ENCODE assay signal across 14 cellular contexts in genomic region chr22:21009208-21009607, GRCh38. TPM values are rescaled to one million over a fixed set of nuclear protein-coding genes. Genes with fewer than 3 reads are reported as not detected.
DNase-seq lines count a peak whose midpoint lies in the region; ATAC-seq, FAIRE-seq and TF ChIP-seq lines count a peak whose summit lies in the region.
"Not testable (repeated sequence)": the region's sequence is repeated elsewhere in the genome, so short reads cannot be mapped to it uniquely, and the experiment has no call there.
"Had no signal": no experiment of that assay in that cellular context is flagged by ENCODE, and none has a peak within 500 bp of the region (broad histone marks: within the 10 kb centered on the region; RNA-seq: fewer than 3 reads in every experiment).

No MANE protein-coding gene starts in this region.

- not testable (repeated sequence) for H4K8ac ChIP-seq in neuronal stem cell (ENCODE audit: low read depth, low read length)

- H3K27ac ChIP-seq in K562 (ENCODE audit: extremely low read depth, low read depth, low read length); kidney (ENCODE audit: low read depth in 2 of 2, low read length in 2 of 2); neuronal stem cell (replicated peaks; ENCODE audit: low read length): not testable (repeated sequence)

- BruUV-seq in K562 (replicated peaks; lab: Mats Ljungman, UMichigan) = not testable (repeated sequence)

- H3K36me3 Mint-ChIP-seq in nephron (ENCODE audit: low read depth) = not testable (repeated sequence)

- H3K9me3 Mint-ChIP-seq in nephron = not testable (repeated sequence)

- not testable (repeated sequence) for H3K9ac ChIP-seq in K562 (ENCODE audit: insufficient read depth in 1 of 2, low read depth in 2 of 2, low read length in 2 of 2); kidney (ENCODE audit: low read length in 2 of 2); neuronal stem cell (ENCODE audit: low read depth, low read length, poor library complexity)

- TF ChIP-seq RAD21 in K562 (CRISPR knock-in tag; conservative IDR thresholded peaks at IDR 0.05 in 1 of 2, IDR thresholded peaks at IDR 0.05 in 1 of 2) = not testable (repeated sequence)

- H3K9me1 ChIP-seq in K562 (ENCODE audit: control insufficient read depth, insufficient read depth, low read length) = not testable (repeated sequence)

- not testable (repeated sequence) for H3K27ac Mint-ChIP-seq in nephron

- not testable (repeated sequence) for H2BK5ac ChIP-seq in neuronal stem cell (ENCODE audit: low read length)

- not testable (repeated sequence) for TF ChIP-seq CTCF in K562 (IDR thresholded peaks at IDR 0.05 in 2 of 3, conservative IDR thresholded peaks at IDR 0.05 in 1 of 3; ENCODE audit: insufficient read depth in 2 of 3, low read depth in 1 of 3, low read length in 3 of 3); bronchial epithelial cell (IDR thresholded peaks at IDR 0.05; ENCODE audit: insufficient read depth, low read length, severe bottlenecking); kidney (IDR thresholded peaks at IDR 0.05; ENCODE audit: borderline replicate concordance, extremely low read depth, insufficient read depth); nephron (IDR thresholded peaks at IDR 0.05; ENCODE audit: unreplicated experiment in 3 of 3)

- 55% methylated on average over 13 of the region's 13 CpGs for WGBS in K562 (ENCODE audit: insufficient coverage, low coverage, missing lambda C conversion rate)
- WGBS in neuronal stem cell (ENCODE audit: extremely low coverage in 2 of 2, insufficient read length in 2 of 2, insufficient replicate concordance in 1 of 2), 2 donors = no CpG with 5 or more reads among the region's 13 CpGs

- not testable (repeated sequence) for H2BK15ac ChIP-seq in neuronal stem cell (ENCODE audit: low read length)

- CTCF ChIA-PET in K562 (lab: Yijun Ruan, JAX; ENCODE audit: low intra/inter-chr PET ratio) = not testable (repeated sequence)

- not testable (repeated sequence) for DNase-seq in K562 (ENCODE audit: extremely low read depth in 1 of 4, low spot score in 3 of 4); bronchial epithelial cell (ENCODE audit: low read depth); neuronal stem cell (ENCODE audit: low spot score)
- peak; percentile 61 for DNase-seq in kidney

- H3K4me2 ChIP-seq in K562 (ENCODE audit: insufficient read depth, low read length); neuronal stem cell (ENCODE audit: insufficient read depth, low read length, poor library complexity, severe bottlenecking): not testable (repeated sequence)

- TF ChIP-seq EP300 in K562 (IDR thresholded peaks at IDR 0.05; ENCODE audit: low read length) = not testable (repeated sequence)

- POLR2A ChIA-PET in K562 (lab: Yijun Ruan, JAX) = interaction anchor here (0.7 to 13.9 kb wide), 6 partner anchors 9 to 88 kb away, joined by 3 to 333 read pairs (median 4); partner anchors contain the start of gene THAP7

- not testable (repeated sequence) for H3K9me3 ChIP-seq in K562 (replicated peaks; ENCODE audit: control insufficient read depth, insufficient read depth, low read depth, low read length); kidney (ENCODE audit: control insufficient read depth in 1 of 2, low read length in 2 of 2); neuronal stem cell (replicated peaks in 1 of 2; ENCODE audit: control insufficient read depth in 2 of 2, insufficient read depth in 1 of 2, low read depth in 1 of 2, low read length in 2 of 2)

- H4K20me1 ChIP-seq in K562 (replicated peaks; ENCODE audit: control insufficient read depth, insufficient read depth, low read length) = not testable (repeated sequence)

- H2BK120ac ChIP-seq in neuronal stem cell (ENCODE audit: low read depth, low read length) = not testable (repeated sequence)

- H2AK5ac ChIP-seq in neuronal stem cell (ENCODE audit: low read depth, low read length) = not testable (repeated sequence)

- H4K91ac ChIP-seq in neuronal stem cell (ENCODE audit: low read depth, low read length, poor library complexity) = not testable (repeated sequence)

- intact Hi-C loops in K562 (cut with micrococcal nuclease); kidney (cut with DNase I): not testable (repeated sequence)

- H3K4me1 Mint-ChIP-seq in nephron = not testable (repeated sequence)

- H3K79me2 ChIP-seq in K562 (ENCODE audit: control insufficient read depth, insufficient read depth, low read length) = not testable (repeated sequence)

- peak overlapping the region; percentile 33 for H3K23ac ChIP-seq in neuronal stem cell (ENCODE audit: low read depth, low read length, poor library complexity)

- not testable (repeated sequence) for ATAC-seq in K562

- in situ Hi-C loops in K562 (cut with MboI) = not testable (repeated sequence)

- H3K36me3 ChIP-seq in K562 (ENCODE audit: control insufficient read depth, insufficient read depth, low read length) (peaks cover 10% of the 10 kb centered on the region; the same call in 1 of the 3 replicates), neuronal stem cell (replicated peaks in 1 of 2; ENCODE audit: control insufficient read depth in 2 of 2, insufficient read depth in 2 of 2, low read length in 2 of 2) (peaks cover 4 to 22% of the 10 kb centered on the region in 2 donors)
- not testable (repeated sequence) for H3K36me3 ChIP-seq in bronchial epithelial cell (ENCODE audit: control insufficient read depth, insufficient read depth, low read length); kidney (ENCODE audit: control insufficient read depth in 1 of 2, insufficient read depth in 2 of 2, low read length in 2 of 2)

- not testable (repeated sequence) for FAIRE-seq in K562 (lab: Jason Lieb, UNC); kidney (lab: Jason Lieb, UNC)
- FAIRE-seq in bronchial epithelial cell (lab: Jason Lieb, UNC) = peak; percentile 98

- H3K4ac ChIP-seq in neuronal stem cell (ENCODE audit: low read length) = not testable (repeated sequence)

- peak overlapping the region in 2 of 3 experiments; percentile 24 to 25 for H3K4me3 Mint-ChIP-seq in nephron

- not testable (repeated sequence) for H3K14ac ChIP-seq in neuronal stem cell (ENCODE audit: low read length)

- not testable (repeated sequence) for H2AFZ ChIP-seq in K562 (ENCODE audit: low read depth, low read length); neuronal stem cell (ENCODE audit: low read length)

- H3K4me1 ChIP-seq in K562 (replicated peaks in 1 of 2; ENCODE audit: control insufficient read depth in 2 of 2, insufficient read depth in 2 of 2, low read length in 2 of 2) = peaks cover 12 to 25% of the 10 kb centered on the region in 2 experiments; a peak in 4 of 5 replicates
- not testable (repeated sequence) for H3K4me1 ChIP-seq in kidney (ENCODE audit: control insufficient read depth in 1 of 2, insufficient read depth in 1 of 2, low read depth in 1 of 2, low read length in 2 of 2); neuronal stem cell (ENCODE audit: control insufficient read depth in 2 of 2, insufficient read depth in 1 of 2, low read depth in 1 of 2, low read length in 2 of 2)

- H3K18ac ChIP-seq in neuronal stem cell (ENCODE audit: low read length) = not testable (repeated sequence)

- H3K4me3 ChIP-seq in K562; bronchial epithelial cell (ENCODE audit: low read depth, low read length); kidney (ENCODE audit: low read length in 2 of 2); neuronal stem cell (ENCODE audit: low read length in 2 of 2): not testable (repeated sequence)

- TF ChIP-seq POLR2A in K562 (conservative IDR thresholded peaks at IDR 0.05) = not testable (repeated sequence)

- not testable (repeated sequence) for H2BK12ac ChIP-seq in neuronal stem cell (ENCODE audit: low read length)

- not testable (repeated sequence) for H3K79me1 ChIP-seq in neuronal stem cell (ENCODE audit: low read depth, low read length)

- H3K27me3 Mint-ChIP-seq in nephron (ENCODE audit: low read depth) = not testable (repeated sequence)

- not testable (repeated sequence) for H3K27me3 ChIP-seq in K562 (ENCODE audit: control insufficient read depth in 2 of 2, insufficient read depth in 2 of 2, low read length in 2 of 2); bronchial epithelial cell (ENCODE audit: control insufficient read depth, insufficient read depth, low read length); neuronal stem cell (ENCODE audit: control insufficient read depth in 3 of 3, insufficient read depth in 3 of 3, low read depth in 1 of 3, low read length in 3 of 3)

RNA-seq across cellular contexts. Expression of gene P2RX6, which starts 5.8 kb away (rescaled TPM):
- 8.3 and 26.4 TPM in 2 replicates for total RNA-seq in K562 (2011; cell fraction: chromatin; rRNA removed; ENCODE audit: low replicate concordance)
- total RNA-seq in K562 (2011; cell fraction: nucleolus; rRNA removed) = 15.5 and 19.3 TPM in 2 replicates
- 13.6 and 14.4 TPM in 2 replicates for total RNA-seq in K562 (2011; cell fraction: nucleoplasm; rRNA removed)
- 1.5 and 1.9 TPM in 2 replicates for total RNA-seq in K562 (2014; rRNA removed)
- 0.77 and 1.0 TPM in 2 replicates for total RNA-seq in K562 (2014; rRNA removed; fragmentation: Illumina TruSeq; extraction: Trizol)
- total RNA-seq in K562 (2015; rRNA removed; fragmentation: Illumina TruSeq; extraction: Trizol) = 1.6 and 1.7 TPM in 2 replicates
- total RNA-seq in K562 (2021) = 2.3 and 2.7 TPM in 2 replicates
- polyA plus RNA-seq in K562 (2011; rRNA removed) = 1.2 and 1.5 TPM in 2 replicates
- 1.4 and 2.2 TPM in 2 replicates for polyA plus RNA-seq in K562 (2011; cell fraction: cytosol; rRNA removed)
- 16.2 and 34.8 TPM in 2 replicates for polyA plus RNA-seq in K562 (2011; cell fraction: nucleus; rRNA removed)
- 4.7 and 7.9 TPM in 2 replicates for polyA plus RNA-seq in K562 (2012)
- 1.3 and 1.5 TPM in 2 replicates for polyA plus RNA-seq in K562 (2014; fragmentation: Illumina TruSeq; extraction: Trizol)
- under 1 TPM in 1 of 2 experiments, not detected in 1; 0.01 TPM for polyA plus RNA-seq in K562 (2014; fragmentation: Nextera tagmentation; extraction: Ambion mirVana)
- 3.7 and 3.9 TPM in 2 replicates for polyA plus RNA-seq in K562 (2014; rRNA removed)
- 1.6 and 2.5 TPM in 2 replicates for polyA minus RNA-seq in K562 (2011; rRNA and poly(A)+ RNA removed)
- 1.0 TPM in 1 of 2 replicates, not detected in the other for polyA minus RNA-seq in K562 (2011; cell fraction: cytosol; rRNA and poly(A)+ RNA removed)
- polyA minus RNA-seq in K562 (2011; cell fraction: nucleus; rRNA and poly(A)+ RNA removed) = 5.6 and 7.5 TPM in 2 replicates
- total RNA-seq in bronchial epithelial cell = 0.13 and 0.26 TPM in 2 replicates
- 1.0 TPM for total RNA-seq in kidney
- 1.6 TPM for polyA plus RNA-seq in kidney (ENCODE audit: insufficient read depth, low read depth, low replicate concordance)
- 0.43 TPM for polyA plus RNA-seq in neuronal stem cell (2013, experiment 1 of 2)
- 0.53 TPM for polyA plus RNA-seq in neuronal stem cell (2013, experiment 2 of 2)
- polyA plus RNA-seq: CD14-positive monocyte had no signal

RNA-seq across cellular contexts. Expression of gene THAP7, which starts 7.3 kb away (rescaled TPM):
- total RNA-seq in K562 (2011; cell fraction: chromatin; rRNA removed; ENCODE audit: low replicate concordance) = 90.2 and 332 TPM in 2 replicates
- 398 and 463 TPM in 2 replicates for total RNA-seq in K562 (2011; cell fraction: nucleolus; rRNA removed)
- 158 and 211 TPM in 2 replicates for total RNA-seq in K562 (2011; cell fraction: nucleoplasm; rRNA removed)
- total RNA-seq in K562 (2014; rRNA removed) (245 and 323 TPM in 2 replicates), K562 (2014; rRNA removed; fragmentation: Illumina TruSeq; extraction: Trizol) (32.0 and 35.6 TPM in 2 replicates), K562 (2015; rRNA removed; fragmentation: Illumina TruSeq; extraction: Trizol) (120 and 129 TPM in 2 replicates), K562 (2021) (169 and 183 TPM in 2 replicates), bronchial epithelial cell (23.2 and 29.0 TPM in 2 replicates), kidney (25.5 TPM)
- polyA plus RNA-seq in K562 (2011; rRNA removed) (75.4 and 94.6 TPM in 2 replicates), K562 (2014; fragmentation: Illumina TruSeq; extraction: Trizol) (84.1 and 121 TPM in 2 replicates), K562 (2014; fragmentation: Nextera tagmentation; extraction: Ambion mirVana) (10 to 100 TPM in 1 of 2 experiments, 1 to 10 TPM in 1; 7.9 to 33.1 TPM), K562 (2014; rRNA removed) (263 and 266 TPM in 2 replicates), kidney (ENCODE audit: insufficient read depth, low read depth, low replicate concordance) (44.1 TPM)
- 137 and 308 TPM in 2 replicates for polyA plus RNA-seq in K562 (2011; cell fraction: cytosol; rRNA removed)
- 202 and 335 TPM in 2 replicates for polyA plus RNA-seq in K562 (2011; cell fraction: nucleus; rRNA removed)
- 114 and 118 TPM in 2 replicates for polyA plus RNA-seq in K562 (2012)
- 39.0 and 48.5 TPM in 2 replicates for polyA minus RNA-seq in K562 (2011; rRNA and poly(A)+ RNA removed)
- polyA minus RNA-seq in K562 (2011; cell fraction: cytosol; rRNA and poly(A)+ RNA removed) = 53.5 and 55.4 TPM in 2 replicates
- polyA minus RNA-seq in K562 (2011; cell fraction: nucleus; rRNA and poly(A)+ RNA removed) = 261 and 385 TPM in 2 replicates
- polyA plus RNA-seq in neuronal stem cell (2013, experiment 1 of 2) = 26.5 TPM
- 28.4 TPM for polyA plus RNA-seq in neuronal stem cell (2013, experiment 2 of 2)

RNA-seq across cellular contexts. Expression of gene SLC7A4, which starts 23.2 kb away (rescaled TPM):
- total RNA-seq in K562 (2011; cell fraction: chromatin; rRNA removed; ENCODE audit: low replicate concordance) = not detected in 2 replicates
- total RNA-seq in K562 (2011; cell fraction: nucleolus; rRNA removed) = not detected in 2 replicates
- total RNA-seq in K562 (2011; cell fraction: nucleoplasm; rRNA removed) = not detected in 2 replicates
- not detected in 2 replicates for total RNA-seq in K562 (2014; rRNA removed)
- not detected in 2 replicates for total RNA-seq in K562 (2014; rRNA removed; fragmentation: Illumina TruSeq; extraction: Trizol)
- total RNA-seq in K562 (2015; rRNA removed; fragmentation: Illumina TruSeq; extraction: Trizol) = not detected in 2 replicates
- total RNA-seq in K562 (2021) = not detected in 2 replicates
- not detected in 2 replicates for polyA plus RNA-seq in K562 (2011; rRNA removed)
- 0.07 TPM in 1 of 2 replicates, not detected in the other for polyA plus RNA-seq in K562 (2011; cell fraction: cytosol; rRNA removed)
- not detected in 2 replicates for polyA plus RNA-seq in K562 (2011; cell fraction: nucleus; rRNA removed)
- polyA plus RNA-seq in K562 (2012) = 0.03 and 0.14 TPM in 2 replicates
- polyA plus RNA-seq in K562 (2014; fragmentation: Illumina TruSeq; extraction: Trizol) = not detected in 2 replicates
- polyA plus RNA-seq in K562 (2014; fragmentation: Nextera tagmentation; extraction: Ambion mirVana) = not detected
- polyA plus RNA-seq in K562 (2014; rRNA removed) = not detected in 2 replicates
- not detected in 2 replicates for polyA minus RNA-seq in K562 (2011; rRNA and poly(A)+ RNA removed)
- polyA minus RNA-seq in K562 (2011; cell fraction: cytosol; rRNA and poly(A)+ RNA removed) = not detected in 2 replicates
- polyA minus RNA-seq in K562 (2011; cell fraction: nucleus; rRNA and poly(A)+ RNA removed) = not detected in 2 replicates
- under 0.01 and 0.77 TPM in 2 replicates for total RNA-seq in bronchial epithelial cell
- 0.57 TPM for total RNA-seq in kidney
- 1.2 TPM for polyA plus RNA-seq in kidney (ENCODE audit: insufficient read depth, low read depth, low replicate concordance)
- polyA plus RNA-seq in neuronal stem cell (2013, experiment 1 of 2) = 0.18 TPM
- 0.24 TPM for polyA plus RNA-seq in neuronal stem cell (2013, experiment 2 of 2)
- total RNA-seq: A673; CD4-positive, alpha-beta memory T cell; CD4-positive, CD25-positive, alpha-beta regulatory T cell; Daoy; G401 had no signal
- polyA plus RNA-seq: CD14-positive monocyte had no signal

RNA-seq across cellular contexts. Expression of gene LZTR1, which starts 27.1 kb away (rescaled TPM):
- total RNA-seq in K562 (2011; cell fraction: chromatin; rRNA removed; ENCODE audit: low replicate concordance) = 338 and 754 TPM in 2 replicates
- total RNA-seq in K562 (2011; cell fraction: nucleolus; rRNA removed) = 395 and 404 TPM in 2 replicates
- total RNA-seq in K562 (2011; cell fraction: nucleoplasm; rRNA removed) = 258 and 287 TPM in 2 replicates
- total RNA-seq in K562 (2014; rRNA removed) = 87.2 and 120 TPM in 2 replicates
- 46.4 and 63.0 TPM in 2 replicates for total RNA-seq in K562 (2014; rRNA removed; fragmentation: Illumina TruSeq; extraction: Trizol)
- total RNA-seq in K562 (2015; rRNA removed; fragmentation: Illumina TruSeq; extraction: Trizol) = 51.3 and 53.2 TPM in 2 replicates
- total RNA-seq in K562 (2021) = 132 and 135 TPM in 2 replicates
- polyA plus RNA-seq in K562 (2011; rRNA removed) = 63.0 and 88.5 TPM in 2 replicates
- 50.8 and 68.8 TPM in 2 replicates for polyA plus RNA-seq in K562 (2011; cell fraction: cytosol; rRNA removed)
- polyA plus RNA-seq in K562 (2011; cell fraction: nucleus; rRNA removed) = 703 and 913 TPM in 2 replicates
- polyA plus RNA-seq in K562 (2012) = 80.6 and 93.5 TPM in 2 replicates
- 74.3 and 89.8 TPM in 2 replicates for polyA plus RNA-seq in K562 (2014; fragmentation: Illumina TruSeq; extraction: Trizol)
- polyA plus RNA-seq in K562 (2014; fragmentation: Nextera tagmentation; extraction: Ambion mirVana) = 1 to 10 TPM; 2.2 to 3.1 TPM
- 115 and 129 TPM in 2 replicates for polyA plus RNA-seq in K562 (2014; rRNA removed)
- 64.5 and 72.9 TPM in 2 replicates for polyA minus RNA-seq in K562 (2011; rRNA and poly(A)+ RNA removed)
- 41.9 and 49.7 TPM in 2 replicates for polyA minus RNA-seq in K562 (2011; cell fraction: cytosol; rRNA and poly(A)+ RNA removed)
- polyA minus RNA-seq in K562 (2011; cell fraction: nucleus; rRNA and poly(A)+ RNA removed) = 188 and 205 TPM in 2 replicates
- 14.7 and 23.2 TPM in 2 replicates for total RNA-seq in bronchial epithelial cell
- total RNA-seq in kidney = 66.4 TPM
- 24.3 TPM for polyA plus RNA-seq in kidney (ENCODE audit: insufficient read depth, low read depth, low replicate concordance)
- polyA plus RNA-seq in neuronal stem cell (2013, experiment 1 of 2) = 16.5 TPM
- 16.1 TPM for polyA plus RNA-seq in neuronal stem cell (2013, experiment 2 of 2)

RNA-seq across cellular contexts. Expression of gene LRRC74B, which starts 36.5 kb away (rescaled TPM):
- total RNA-seq in K562 (2011; cell fraction: chromatin; rRNA removed; ENCODE audit: low replicate concordance) = 0.16 and 0.28 TPM in 2 replicates
- 0.26 TPM in 1 of 2 replicates, not detected in the other for total RNA-seq in K562 (2011; cell fraction: nucleolus; rRNA removed)
- not detected in 2 replicates for total RNA-seq in K562 (2011; cell fraction: nucleoplasm; rRNA removed)
- not detected in 2 replicates for total RNA-seq in K562 (2014; rRNA removed)
- total RNA-seq in K562 (2014; rRNA removed; fragmentation: Illumina TruSeq; extraction: Trizol) = not detected in 2 replicates
- not detected in 2 replicates for total RNA-seq in K562 (2015; rRNA removed; fragmentation: Illumina TruSeq; extraction: Trizol)
- total RNA-seq in K562 (2021) = not detected in 2 replicates
- polyA plus RNA-seq in K562 (2011; rRNA removed) = not detected in 2 replicates
- 0.01 TPM in 2 replicates for polyA plus RNA-seq in K562 (2011; cell fraction: cytosol; rRNA removed)
- 0.03 and 0.11 TPM in 2 replicates for polyA plus RNA-seq in K562 (2011; cell fraction: nucleus; rRNA removed)
- polyA plus RNA-seq in K562 (2012) = 0.21 TPM in 1 of 2 replicates, not detected in the other
- not detected in 2 replicates for polyA plus RNA-seq in K562 (2014; fragmentation: Illumina TruSeq; extraction: Trizol)
- not detected for polyA plus RNA-seq in K562 (2014; fragmentation: Nextera tagmentation; extraction: Ambion mirVana)
- 0.04 TPM in 1 of 2 replicates, not detected in the other for polyA plus RNA-seq in K562 (2014; rRNA removed)
- not detected in 2 replicates for polyA minus RNA-seq in K562 (2011; rRNA and poly(A)+ RNA removed)
- polyA minus RNA-seq in K562 (2011; cell fraction: cytosol; rRNA and poly(A)+ RNA removed) = not detected in 2 replicates
- polyA minus RNA-seq in K562 (2011; cell fraction: nucleus; rRNA and poly(A)+ RNA removed) = not detected in 2 replicates
- not detected in 2 replicates for total RNA-seq in bronchial epithelial cell
- total RNA-seq in kidney = not detected
- polyA plus RNA-seq in kidney (ENCODE audit: insufficient read depth, low read depth, low replicate concordance) = not detected
- not detected for polyA plus RNA-seq in neuronal stem cell (2013, experiment 1 of 2)
- 0.01 TPM for polyA plus RNA-seq in neuronal stem cell (2013, experiment 2 of 2)
- total RNA-seq: A673; CD4-positive, alpha-beta memory T cell; CD8-positive, alpha-beta memory T cell; Daoy; G401; GM12878 had no signal
- polyA plus RNA-seq: AG04450; CD14-positive monocyte; CD4-positive, alpha-beta memory T cell; CD4-positive, CD25-positive, alpha-beta regulatory T cell; CD8-positive, alpha-beta memory T cell; GM12878 had no signal
